1 cellular context compared by ENCODE assay signal in the genomic region with DNA sequence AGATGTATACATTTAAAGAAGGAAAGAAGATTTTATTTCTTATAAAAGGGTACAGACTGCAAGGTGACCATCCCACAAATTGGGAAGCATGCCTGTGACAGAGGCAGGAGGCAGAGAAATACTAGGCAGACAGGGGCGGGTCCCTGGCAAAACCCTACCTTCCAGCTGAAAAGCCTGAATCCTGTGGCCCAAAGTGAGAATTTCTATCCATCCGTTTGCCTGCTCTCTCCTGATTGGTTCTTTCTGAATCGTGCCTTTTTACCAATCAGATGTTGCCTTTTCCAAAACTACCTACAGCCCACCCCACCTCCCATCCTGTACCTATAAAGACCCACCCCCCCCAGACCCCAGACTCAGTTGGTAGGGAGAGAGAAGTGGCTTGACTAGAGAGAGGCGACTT.
TF ChIP-seq lines count a peak whose summit lies in the region.

No MANE protein-coding gene starts in this region.

TF ChIP-seq in IMR-90, 13 proteins besides CTCF, POLR2A, EP300 and RAD21 (continued from another document):
- TF ChIP-seq, protein P1, sequence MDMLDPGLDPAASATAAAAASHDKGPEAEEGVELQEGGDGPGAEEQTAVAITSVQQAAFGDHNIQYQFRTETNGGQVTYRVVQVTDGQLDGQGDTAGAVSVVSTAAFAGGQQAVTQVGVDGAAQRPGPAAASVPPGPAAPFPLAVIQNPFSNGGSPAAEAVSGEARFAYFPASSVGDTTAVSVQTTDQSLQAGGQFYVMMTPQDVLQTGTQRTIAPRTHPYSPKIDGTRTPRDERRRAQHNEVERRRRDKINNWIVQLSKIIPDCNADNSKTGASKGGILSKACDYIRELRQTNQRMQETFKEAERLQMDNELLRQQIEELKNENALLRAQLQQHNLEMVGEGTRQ (IDR thresholded peaks at IDR 0.05; ENCODE audit: low read depth, low read length), result no peak
- no peak for TF ChIP-seq MAFK (IDR thresholded peaks at IDR 0.05; ENCODE audit: low read depth, low read length)
- TF ChIP-seq MAZ (IDR thresholded peaks at IDR 0.05; ENCODE audit: borderline replicate concordance, low read depth, low read length), result no peak
- no peak for TF ChIP-seq CHD1 (IDR thresholded peaks at IDR 0.05; ENCODE audit: low read depth, low read length)
- no peak for TF ChIP-seq FOS (IDR thresholded peaks at IDR 0.05; ENCODE audit: low read depth, low read length)
- TF ChIP-seq RCOR1 (IDR thresholded peaks at IDR 0.05; ENCODE audit: insufficient replicate concordance, low read length), result no peak
- no peak for TF ChIP-seq BHLHE40 (IDR thresholded peaks at IDR 0.05; ENCODE audit: low read depth, low read length)
- no peak for TF ChIP-seq RFX5 (IDR thresholded peaks at IDR 0.05; ENCODE audit: low read depth, low read length)
- no peak for TF ChIP-seq MXI1 (IDR thresholded peaks at IDR 0.05; ENCODE audit: borderline replicate concordance, low read depth, low read length)
- TF ChIP-seq CEBPB (IDR thresholded peaks at IDR 0.05; ENCODE audit: low read depth, low read length), result no peak
- TF ChIP-seq SMC3 (IDR thresholded peaks at IDR 0.05; ENCODE audit: low read depth, low read length), result no peak
TF ChIP-seq in IMR-90: peak in this region for 0.
